15 cellular contexts compared by ENCODE assay signal in genomic region chr15:67193223-67194009, GRCh38.
DNase-seq lines count a peak whose midpoint lies in the region; ATAC-seq, FAIRE-seq and TF ChIP-seq lines count a peak whose summit lies in the region.
"Had no signal": no experiment of that assay in that cellular context is flagged by ENCODE, and none has a peak within 500 bp of the region (broad histone marks: within the 10 kb centered on the region; RNA-seq: fewer than 3 reads in every experiment).

No MANE protein-coding gene starts in this region.

- no peak overlapping the region for H3K9ac ChIP-seq in fibroblast of lung (ENCODE audit: insufficient read depth, low read length)
- H3K9ac ChIP-seq: BLaER1 treated with 17β-estradiol and CSF1 and Interleukin-3, amounts not matched to agents 10 nM and 100 nM had no signal

- POLR2A ChIA-PET in AG04450 (lab: Yijun Ruan, JAX), result interaction anchor here (0.6 to 1.2 kb wide), 4 partner anchors 15 to 58 kb away, joined by 3 to 6 read pairs (median 3); no protein-coding TSS in a partner anchor

- H3K36me3 ChIP-seq in fibroblast of lung (ENCODE audit: control insufficient read depth, insufficient read depth, low read length), result peaks cover 33% of the 10 kb centered on the region

- peaks cover 1% of the 10 kb centered on the region for H3K79me2 ChIP-seq in fibroblast of lung (ENCODE audit: control insufficient read depth, insufficient read depth, low read length)

- no peaks in the 10 kb centered on the region for H3K9me3 Mint-ChIP-seq in osteocyte (ENCODE audit: unreplicated experiment)

- no peak overlapping the region for H3K4me3 Mint-ChIP-seq in osteocyte (ENCODE audit: unreplicated experiment)

- H4K20me1 ChIP-seq in fibroblast of lung (ENCODE audit: control insufficient read depth, extremely low read depth, insufficient read depth, low read length), result no peaks in the 10 kb centered on the region

- H3K27me3 Mint-ChIP-seq in osteocyte (ENCODE audit: unreplicated experiment), result no peaks in the 10 kb centered on the region

- peak overlapping the region; percentile 55 for H3K27ac Mint-ChIP-seq in osteocyte (ENCODE audit: unreplicated experiment)

- peaks cover 27% of the 10 kb centered on the region for H3K4me1 Mint-ChIP-seq in osteocyte (ENCODE audit: unreplicated experiment)

- H3K9me3 ChIP-seq in AG04450 (ENCODE audit: control insufficient read depth, insufficient read depth, low read length), result no peaks in the 10 kb centered on the region
- H3K9me3 ChIP-seq in fibroblast of lung (ENCODE audit: control insufficient read depth, insufficient read depth, low read depth, low read length), result no peaks in the 10 kb centered on the region
- H3K9me3 ChIP-seq: BLaER1 treated with 17β-estradiol and CSF1 and Interleukin-3, amounts not matched to agents 10 nM and 100 nM had no signal

- H3K4me3 ChIP-seq in AG04450 (ENCODE audit: low read depth, low read length) (no peak overlapping the region), fibroblast of lung (replicated peaks in 1 of 4; ENCODE audit: control extremely low read depth in 1 of 4, insufficient read depth in 1 of 4, low read depth in 3 of 4, low read length in 4 of 4) (no peak overlapping the region)
- H3K4me3 ChIP-seq: BLaER1 treated with 17β-estradiol and CSF1 and Interleukin-3, amounts not matched to agents 10 nM and 100 nM; smooth muscle cell had no signal

- H3K27me3 ChIP-seq in AG04450 (ENCODE audit: control insufficient read depth, insufficient read depth, low read length) (no peaks in the 10 kb centered on the region), fibroblast of lung (ENCODE audit: control insufficient read depth, insufficient read depth, low read length) (no peaks in the 10 kb centered on the region)
- H3K27me3 ChIP-seq: BLaER1 treated with 17β-estradiol and CSF1 and Interleukin-3, amounts not matched to agents 10 nM and 100 nM had no signal

- FAIRE-seq in HTR-8/SVneo (lab: Jason Lieb, UNC), result peak; percentile 65
- FAIRE-seq: TTC549 had no signal

- H3K4me2 ChIP-seq in fibroblast of lung (ENCODE audit: extremely low read depth, insufficient read depth, low read length), result no peak overlapping the region
- H3K4me2 ChIP-seq: BLaER1 treated with 17β-estradiol and CSF1 and Interleukin-3, amounts not matched to agents 10 nM and 100 nM; smooth muscle cell had no signal

- H2AFZ ChIP-seq in fibroblast of lung (ENCODE audit: low read length), result no peak overlapping the region

- peak overlapping the region; percentile 62 for H3K27ac ChIP-seq in AG04450 (ENCODE audit: low read depth, low read length)
- H3K27ac ChIP-seq in fibroblast of lung (ENCODE audit: insufficient read depth, low read length), result peak overlapping the region; percentile 0
- H3K27ac ChIP-seq: BLaER1 treated with 17β-estradiol and CSF1 and Interleukin-3, amounts not matched to agents 10 nM and 100 nM had no signal

- TF ChIP-seq CTCF in AG04450 (IDR thresholded peaks at IDR 0.05; ENCODE audit: low read depth, low read length) (no peak), fibroblast of lung (conservative IDR thresholded peaks at IDR 0.05 in 1 of 2, IDR thresholded peaks at IDR 0.05 in 1 of 2; ENCODE audit: low read depth in 1 of 2, low read length in 2 of 2) (no peak), osteocyte (IDR thresholded peaks at IDR 0.05) (no peak)

- CTCF ChIA-PET in AG04450 (lab: Charles Lee), result no interaction called here

- DNase-seq in AG04450 (ENCODE audit: low read depth, low spot score), result no peak
- DNase-seq in HTR-8/SVneo (ENCODE audit: insufficient read length, low spot score), result no peak
- DNase-seq in fibroblast of lung (ENCODE audit: low read depth in 2 of 2), result peak in 1 of 2 donors; percentile 56
- DNase-seq in osteocyte (ENCODE audit: extremely low spot score, unreplicated experiment), result no peak
- DNase-seq in mucosa of gallbladder (ENCODE audit: low spot score), result no peak
- no peak for DNase-seq in NCI-H2171 treated with DMSO at 0.1 percent for 48 hours (lab: John Stamatoyannopoulos, UW)
- DNase-seq: activated effector memory CD4-positive, alpha-beta T cell treated with anti-CD3 and anti-CD28 coated beads, Interleukin-2, amount 50 U/mL, for 16 hours; KG1; midbrain; stimulated activated CD8-positive, alpha-beta memory T cell treated with anti-CD3 and anti-CD28 coated beads, Interleukin-4, amount 100 ng/mL, for 48 hours had no signal

- no peak for ATAC-seq in GM19324 (IDR thresholded peaks at IDR 0.05; ENCODE audit: low FRiP score, unreplicated experiment)
- no peak for ATAC-seq in HG03439 (IDR thresholded peaks at IDR 0.05; ENCODE audit: unreplicated experiment)

- H3K4me1 ChIP-seq in fibroblast of lung (ENCODE audit: control insufficient read depth, extremely low read depth, insufficient read depth, low read length), result peaks cover 29% of the 10 kb centered on the region

- peaks cover 63% of the 10 kb centered on the region for H3K36me3 Mint-ChIP-seq in osteocyte (ENCODE audit: unreplicated experiment)
